8 cellular contexts compared by ENCODE assay signal in genomic region chr1:234957330-234958065, GRCh38.
DNase-seq lines count a peak whose midpoint lies in the region; ATAC-seq and TF ChIP-seq lines count a peak whose summit lies in the region.

No MANE protein-coding gene starts in this region.

- TF ChIP-seq CTCF in glutamatergic neuron (IDR thresholded peaks at IDR 0.05; ENCODE audit: partially characterized antibody, unreplicated experiment) = no peak

- no peaks in the 10 kb centered on the region for H3K27me3 Mint-ChIP-seq in T-helper 17 cell
- peaks cover 11% of the 10 kb centered on the region for H3K27me3 Mint-ChIP-seq in glutamatergic neuron (ENCODE audit: unreplicated experiment)
- no peaks in the 10 kb centered on the region for H3K27me3 Mint-ChIP-seq in stimulated activated naive B cell treated with anti-CD40 and anti-IgM and Interleukin-4, amounts not matched to agents 10 μg/mL and 1 μg/mL and 100 μg/mL, for 72 hours

- DNase-seq in AG08395 (ENCODE audit: low spot score) (peak; percentile 26), HK-2 (ENCODE audit: unreplicated experiment) (peak; percentile 73), T-helper 17 cell (no peak), glutamatergic neuron (no peak), NCI-H774 (lab: John Stamatoyannopoulos, UW) (no peak), germinal center (ENCODE audit: low spot score) (no peak)
- DNase-seq in stimulated activated naive B cell treated with anti-CD40 and anti-IgM and Interleukin-4, amounts not matched to agents 10 μg/mL and 1 μg/mL and 100 μg/mL, for 72 hours = no peak

- H3K9me3 Mint-ChIP-seq in glutamatergic neuron (ENCODE audit: unreplicated experiment) = peaks cover 21% of the 10 kb centered on the region
- no peaks in the 10 kb centered on the region for H3K9me3 Mint-ChIP-seq in stimulated activated naive B cell treated with anti-CD40 and anti-IgM and Interleukin-4, amounts not matched to agents 10 μg/mL and 1 μg/mL and 100 μg/mL, for 72 hours

- H3K36me3 Mint-ChIP-seq in T-helper 17 cell (ENCODE audit: low read depth) (no peaks in the 10 kb centered on the region), glutamatergic neuron (ENCODE audit: unreplicated experiment) (no peaks in the 10 kb centered on the region)
- H3K36me3 Mint-ChIP-seq in stimulated activated naive B cell treated with anti-CD40 and anti-IgM and Interleukin-4, amounts not matched to agents 10 μg/mL and 1 μg/mL and 100 μg/mL, for 72 hours = no peaks in the 10 kb centered on the region

- peak overlapping the region; percentile 72 for H3K27ac Mint-ChIP-seq in T-helper 17 cell
- H3K27ac Mint-ChIP-seq in glutamatergic neuron (ENCODE audit: unreplicated experiment) = peak overlapping the region; percentile 89
- peak overlapping the region; percentile 85 for H3K27ac Mint-ChIP-seq in stimulated activated naive B cell treated with anti-CD40 and anti-IgM and Interleukin-4, amounts not matched to agents 10 μg/mL and 1 μg/mL and 100 μg/mL, for 72 hours

- peaks cover 48% of the 10 kb centered on the region for H3K4me1 Mint-ChIP-seq in T-helper 17 cell
- peaks cover 49% of the 10 kb centered on the region for H3K4me1 Mint-ChIP-seq in glutamatergic neuron (ENCODE audit: low read depth, unreplicated experiment)
- peaks cover 69 to 91% of the 10 kb centered on the region in 2 donors for H3K4me1 Mint-ChIP-seq in stimulated activated naive B cell treated with anti-CD40 and anti-IgM and Interleukin-4, amounts not matched to agents 10 μg/mL and 1 μg/mL and 100 μg/mL, for 72 hours

- no peaks in the 10 kb centered on the region for H3K9me3 ChIP-seq in T-helper 17 cell (ENCODE audit: control insufficient read depth, low read length, poor library complexity, severe bottlenecking)

- H3K4me3 Mint-ChIP-seq in T-helper 17 cell (no peak overlapping the region), glutamatergic neuron (ENCODE audit: unreplicated experiment) (peak overlapping the region; percentile 18)
- no peak overlapping the region for H3K4me3 Mint-ChIP-seq in stimulated activated naive B cell treated with anti-CD40 and anti-IgM and Interleukin-4, amounts not matched to agents 10 μg/mL and 1 μg/mL and 100 μg/mL, for 72 hours

- ATAC-seq in T-helper 17 cell = no peak
- no peak for ATAC-seq in stimulated activated naive B cell treated with anti-CD40 and anti-IgM and Interleukin-4, amounts not matched to agents 10 μg/mL and 1 μg/mL and 100 μg/mL, for 72 hours (replicated peaks)
- ATAC-seq in GM21717 (IDR thresholded peaks at IDR 0.05; ENCODE audit: unreplicated experiment) = no peak

Comparison
In these comparisons a context has a peak if more than half of its experiments do, and no peak if none do; other contexts are left out.
1. DNase-seq: peak in AG08395 (single experiment) and HK-2 (single experiment); none in T-helper 17 cell (0 of 3), glutamatergic neuron (single experiment), stimulated activated naive B cell treated with anti-CD40 and anti-IgM and Interleukin-4, amounts not matched to agents 10 μg/mL and 1 μg/mL and 100 μg/mL, for 72 hours (single experiment), NCI-H774 (single experiment) and germinal center (single experiment).
2. Peak in every context shown above with its lines, with median percentiles within 50 percentile points of each other: H3K27ac Mint-ChIP-seq.